8 cellular contexts compared by ENCODE assay signal in the genomic region with DNA sequence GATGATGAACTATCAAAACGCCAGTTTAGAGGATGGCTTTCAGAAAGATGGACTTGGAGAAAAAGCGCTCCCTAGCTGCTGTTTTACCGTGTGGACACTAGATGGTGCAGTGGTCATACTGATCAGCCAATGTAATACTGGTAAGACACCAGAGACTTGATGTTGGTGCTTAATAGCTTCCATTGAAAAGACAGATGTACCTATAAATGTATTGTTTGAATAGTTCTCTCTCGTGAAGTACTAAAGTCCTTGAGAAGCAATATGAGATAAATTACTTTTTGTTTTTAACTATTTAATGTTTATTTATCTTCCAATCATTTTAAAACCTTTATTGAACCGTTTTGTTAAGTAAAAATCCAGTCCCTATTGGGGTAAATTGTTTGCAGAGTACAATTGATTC.
DNase-seq lines count a peak whose midpoint lies in the region; ATAC-seq and TF ChIP-seq lines count a peak whose summit lies in the region.

No MANE protein-coding gene starts in this region.

- H3K36me3 ChIP-seq in esophagus muscularis mucosa = no peaks in the 10 kb centered on the region
- no peaks in the 10 kb centered on the region for H3K36me3 ChIP-seq in naive thymus-derived CD4-positive, alpha-beta T cell (ENCODE audit: control insufficient read depth in 2 of 3, insufficient read depth in 3 of 3, low read length in 3 of 3)

- peaks cover 0 to 8% (median 2%) of the 10 kb centered on the region in 4 donors for H3K4me1 ChIP-seq in esophagus muscularis mucosa
- H3K4me1 ChIP-seq in naive thymus-derived CD4-positive, alpha-beta T cell (ENCODE audit: control insufficient read depth in 2 of 2, insufficient read depth in 2 of 2, low read length in 2 of 2) = no peaks in the 10 kb centered on the region

- no peak overlapping the region for H3K4me3 ChIP-seq in esophagus muscularis mucosa
- H3K4me3 ChIP-seq in naive thymus-derived CD4-positive, alpha-beta T cell (ENCODE audit: low read length) = no peak overlapping the region

- peak; percentile 88 for ATAC-seq in GM19372 (IDR thresholded peaks at IDR 0.05; ENCODE audit: low read depth, unreplicated experiment)
- peak; percentile 70 for ATAC-seq in HG03558 (IDR thresholded peaks at IDR 0.05; ENCODE audit: extremely low read depth, unreplicated experiment)
- ATAC-seq in naive thymus-derived CD4-positive, alpha-beta T cell = peak; percentile 99

- H3K27me3 ChIP-seq in esophagus muscularis mucosa = no peaks in the 10 kb centered on the region
- H3K27me3 ChIP-seq in naive thymus-derived CD4-positive, alpha-beta T cell (ENCODE audit: control insufficient read depth in 2 of 2, insufficient read depth in 2 of 2, low read length in 2 of 2) = no peaks in the 10 kb centered on the region

- H3K27me3 Mint-ChIP-seq in naive thymus-derived CD4-positive, alpha-beta T cell = no peaks in the 10 kb centered on the region

- H3K9me3 ChIP-seq in esophagus muscularis mucosa = no peaks in the 10 kb centered on the region
- H3K9me3 ChIP-seq in naive thymus-derived CD4-positive, alpha-beta T cell (ENCODE audit: control insufficient read depth in 2 of 3, low read length in 3 of 3) = no peaks in the 10 kb centered on the region

- no peak overlapping the region for H3K4me3 Mint-ChIP-seq in naive thymus-derived CD4-positive, alpha-beta T cell

- no peak for TF ChIP-seq POLR2A in esophagus muscularis mucosa (IDR thresholded peaks at IDR 0.05; ENCODE audit: low read depth)

- CTCF ChIA-PET in naive thymus-derived CD4-positive, alpha-beta T cell (lab: Charles Lee) = interaction anchor here (0.8 to 2.5 kb wide), 12 partner anchors 11 to 906 kb away, joined by 3 to 24 read pairs (median 4); partner anchors contain the start of gene LTV1

- H3K27ac Mint-ChIP-seq in naive thymus-derived CD4-positive, alpha-beta T cell = peak overlapping the region in 1 of 9 donors; percentile 15

- peaks cover 0 to 9% (median 0%) of the 10 kb centered on the region in 7 donors for H3K4me1 Mint-ChIP-seq in naive thymus-derived CD4-positive, alpha-beta T cell

- POLR2A ChIA-PET in naive thymus-derived CD4-positive, alpha-beta T cell (lab: Charles Lee) = interaction anchor here (1.6 kb wide), 1 partner anchor 29 kb away, joined by 3 read pairs; no protein-coding TSS in a partner anchor

- intact Hi-C loops in esophagus muscularis mucosa (cut with DNase I) = loop anchor here (1.0 to 5.0 kb wide), 2 partner anchors 267 to 438 kb away; partner anchors contain the start of gene LTV1
- intact Hi-C loops in naive thymus-derived CD4-positive, alpha-beta T cell (cut with micrococcal nuclease) = loop anchor here (1.0 to 5.0 kb wide), 17 partner anchors 47 to 1453 kb away; partner anchors contain the start of genes LTV1 (in 2 of the 2), SF3B5 (in 1 of the 2) and STX11 (in 1 of the 2)

- H3K27ac ChIP-seq in esophagus muscularis mucosa (replicated peaks in 1 of 4) = no peak overlapping the region
- no peak overlapping the region for H3K27ac ChIP-seq in naive thymus-derived CD4-positive, alpha-beta T cell (ENCODE audit: low read depth, low read length)

- H3K9me3 Mint-ChIP-seq in naive thymus-derived CD4-positive, alpha-beta T cell = peaks cover 0 to 2% (median 0%) of the 10 kb centered on the region in 11 donors

- peaks cover 0 to 9% (median 0%) of the 10 kb centered on the region in 5 donors for H3K36me3 Mint-ChIP-seq in naive thymus-derived CD4-positive, alpha-beta T cell

- WGBS in esophagus muscularis mucosa = 5% methylated on average over 5 of the region's 5 CpGs

- DNase-seq in DMS 273 treated with DMSO at 0.1 percent for 48 hours (lab: John Stamatoyannopoulos, UW) (peak; percentile 34), NCI-H526 treated with DMSO at 0.1 percent for 48 hours (lab: John Stamatoyannopoulos, UW) (peak; percentile 73), esophagus muscularis mucosa (ENCODE audit: extremely low spot score) (no peak), ureter (ENCODE audit: low spot score) (peak; percentile 67)
- peak; percentile 39 for DNase-seq in activated CD4-positive, alpha-beta T cell treated with anti-CD3 and anti-CD28 coated beads, Interleukin-2, amount 50 U/mL, for 1 hour
- DNase-seq in naive thymus-derived CD4-positive, alpha-beta T cell = peak in 8 of 9 donors; percentile 34 to 79 (median 67)

- TF ChIP-seq CTCF in esophagus muscularis mucosa (IDR thresholded peaks at IDR 0.05) = peak; percentile 92 to 97 (median 92)

- TF ChIP-seq EP300 in esophagus muscularis mucosa (IDR thresholded peaks at IDR 0.05) = no peak
